In genomic region chr6:42505377-42505702, GRCh38 we compare ENCODE assay signal across 1 cellular context.
TF ChIP-seq lines count a peak whose summit lies in the region.

No MANE protein-coding gene starts in this region.

TF ChIP-seq in GM12878, 131 proteins besides CTCF, POLR2A, EP300 and RAD21 (continued from another document):
- no peak for TF ChIP-seq ATF3 (IDR thresholded peaks at IDR 0.05; ENCODE audit: borderline replicate concordance, extremely low read depth, low read depth, low read length)
- TF ChIP-seq CREM (IDR thresholded peaks at IDR 0.05; ENCODE audit: low read depth) = peak; percentile 33; the same call in 1 of the 2 replicates
- TF ChIP-seq RBBP5 (conservative IDR thresholded peaks at IDR 0.05) = no peak
- no peak for TF ChIP-seq HCFC1 (IDR thresholded peaks at IDR 0.05; ENCODE audit: low read length)
- TF ChIP-seq RUNX3 (IDR thresholded peaks at IDR 0.05; ENCODE audit: low read length) = no peak
- TF ChIP-seq POU2F2 (IDR thresholded peaks at IDR 0.05; ENCODE audit: borderline replicate concordance, low read depth, low read length) = no peak
- no peak for TF ChIP-seq ZZZ3 (IDR thresholded peaks at IDR 0.05; ENCODE audit: control insufficient read depth, insufficient read length, low read depth)
- TF ChIP-seq NRF1 (conservative IDR thresholded peaks at IDR 0.05; ENCODE audit: low read depth, low read length) = no peak
- TF ChIP-seq NFYA (IDR thresholded peaks at IDR 0.05; ENCODE audit: borderline replicate concordance, low read depth, low read length) = no peak
- TF ChIP-seq STAT1 (conservative IDR thresholded peaks at IDR 0.05) = no peak
- 0 out of 2 replicates have a peak, but pooled peaks have one; percentile 17 for TF ChIP-seq GABPA (IDR thresholded peaks at IDR 0.05; ENCODE audit: low read depth)
- TF ChIP-seq SP1 (IDR thresholded peaks at IDR 0.05; ENCODE audit: low read depth, low read length) = no peak
- TF ChIP-seq KLF5 (IDR thresholded peaks at IDR 0.05; ENCODE audit: partially characterized antibody) = no peak
- TF ChIP-seq, protein P1, sequence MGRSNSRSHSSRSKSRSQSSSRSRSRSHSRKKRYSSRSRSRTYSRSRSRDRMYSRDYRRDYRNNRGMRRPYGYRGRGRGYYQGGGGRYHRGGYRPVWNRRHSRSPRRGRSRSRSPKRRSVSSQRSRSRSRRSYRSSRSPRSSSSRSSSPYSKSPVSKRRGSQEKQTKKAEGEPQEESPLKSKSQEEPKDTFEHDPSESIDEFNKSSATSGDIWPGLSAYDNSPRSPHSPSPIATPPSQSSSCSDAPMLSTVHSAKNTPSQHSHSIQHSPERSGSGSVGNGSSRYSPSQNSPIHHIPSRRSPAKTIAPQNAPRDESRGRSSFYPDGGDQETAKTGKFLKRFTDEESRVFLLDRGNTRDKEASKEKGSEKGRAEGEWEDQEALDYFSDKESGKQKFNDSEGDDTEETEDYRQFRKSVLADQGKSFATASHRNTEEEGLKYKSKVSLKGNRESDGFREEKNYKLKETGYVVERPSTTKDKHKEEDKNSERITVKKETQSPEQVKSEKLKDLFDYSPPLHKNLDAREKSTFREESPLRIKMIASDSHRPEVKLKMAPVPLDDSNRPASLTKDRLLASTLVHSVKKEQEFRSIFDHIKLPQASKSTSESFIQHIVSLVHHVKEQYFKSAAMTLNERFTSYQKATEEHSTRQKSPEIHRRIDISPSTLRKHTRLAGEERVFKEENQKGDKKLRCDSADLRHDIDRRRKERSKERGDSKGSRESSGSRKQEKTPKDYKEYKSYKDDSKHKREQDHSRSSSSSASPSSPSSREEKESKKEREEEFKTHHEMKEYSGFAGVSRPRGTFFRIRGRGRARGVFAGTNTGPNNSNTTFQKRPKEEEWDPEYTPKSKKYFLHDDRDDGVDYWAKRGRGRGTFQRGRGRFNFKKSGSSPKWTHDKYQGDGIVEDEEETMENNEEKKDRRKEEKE (IDR thresholded peaks at IDR 0.05) = no peak
- no peak for TF ChIP-seq NKRF (conservative IDR thresholded peaks at IDR 0.05)
- no peak for TF ChIP-seq RELB (IDR thresholded peaks at IDR 0.05; ENCODE audit: low read depth)
- no peak for TF ChIP-seq RFX5 (IDR thresholded peaks at IDR 0.05; ENCODE audit: low read depth, low read length)
- TF ChIP-seq GATAD2B (conservative IDR thresholded peaks at IDR 0.05; ENCODE audit: low read depth) = no peak
- TF ChIP-seq, protein P2, sequence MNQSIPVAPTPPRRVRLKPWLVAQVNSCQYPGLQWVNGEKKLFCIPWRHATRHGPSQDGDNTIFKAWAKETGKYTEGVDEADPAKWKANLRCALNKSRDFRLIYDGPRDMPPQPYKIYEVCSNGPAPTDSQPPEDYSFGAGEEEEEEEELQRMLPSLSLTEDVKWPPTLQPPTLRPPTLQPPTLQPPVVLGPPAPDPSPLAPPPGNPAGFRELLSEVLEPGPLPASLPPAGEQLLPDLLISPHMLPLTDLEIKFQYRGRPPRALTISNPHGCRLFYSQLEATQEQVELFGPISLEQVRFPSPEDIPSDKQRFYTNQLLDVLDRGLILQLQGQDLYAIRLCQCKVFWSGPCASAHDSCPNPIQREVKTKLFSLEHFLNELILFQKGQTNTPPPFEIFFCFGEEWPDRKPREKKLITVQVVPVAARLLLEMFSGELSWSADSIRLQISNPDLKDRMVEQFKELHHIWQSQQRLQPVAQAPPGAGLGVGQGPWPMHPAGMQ (IDR thresholded peaks at IDR 0.05; ENCODE audit: borderline replicate concordance) = no peak
- TF ChIP-seq MTA2 (IDR thresholded peaks at IDR 0.05; ENCODE audit: low read depth) = 0 out of 2 replicates have a peak, but pooled peaks have one; percentile 17
- TF ChIP-seq ASH2L (IDR thresholded peaks at IDR 0.05; ENCODE audit: borderline replicate concordance, low read depth) = no peak
- TF ChIP-seq, protein P3, sequence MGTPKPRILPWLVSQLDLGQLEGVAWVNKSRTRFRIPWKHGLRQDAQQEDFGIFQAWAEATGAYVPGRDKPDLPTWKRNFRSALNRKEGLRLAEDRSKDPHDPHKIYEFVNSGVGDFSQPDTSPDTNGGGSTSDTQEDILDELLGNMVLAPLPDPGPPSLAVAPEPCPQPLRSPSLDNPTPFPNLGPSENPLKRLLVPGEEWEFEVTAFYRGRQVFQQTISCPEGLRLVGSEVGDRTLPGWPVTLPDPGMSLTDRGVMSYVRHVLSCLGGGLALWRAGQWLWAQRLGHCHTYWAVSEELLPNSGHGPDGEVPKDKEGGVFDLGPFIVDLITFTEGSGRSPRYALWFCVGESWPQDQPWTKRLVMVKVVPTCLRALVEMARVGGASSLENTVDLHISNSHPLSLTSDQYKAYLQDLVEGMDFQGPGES (IDR thresholded peaks at IDR 0.05) = no peak
- TF ChIP-seq ATF7 (IDR thresholded peaks at IDR 0.05; ENCODE audit: low read depth) = peak; percentile 79; the same call in 1 of the 2 replicates
- 0 out of 2 replicates have a peak, but pooled peaks have one; percentile 17 for TF ChIP-seq ZNF687 (IDR thresholded peaks at IDR 0.05)
- no peak for TF ChIP-seq MTA3 (IDR thresholded peaks at IDR 0.05; ENCODE audit: borderline replicate concordance, low read length)
- no peak for TF ChIP-seq STAT3 (IDR thresholded peaks at IDR 0.05; ENCODE audit: low read depth, low read length)
- peak; percentile 63; the same call in 1 of the 2 replicates for TF ChIP-seq JUNB (IDR thresholded peaks at IDR 0.05)
- TF ChIP-seq ZNF217 (IDR thresholded peaks at IDR 0.05) = no peak
- no peak for TF ChIP-seq ZNF207 (IDR thresholded peaks at IDR 0.05; ENCODE audit: borderline replicate concordance)
- TF ChIP-seq, protein P4, sequence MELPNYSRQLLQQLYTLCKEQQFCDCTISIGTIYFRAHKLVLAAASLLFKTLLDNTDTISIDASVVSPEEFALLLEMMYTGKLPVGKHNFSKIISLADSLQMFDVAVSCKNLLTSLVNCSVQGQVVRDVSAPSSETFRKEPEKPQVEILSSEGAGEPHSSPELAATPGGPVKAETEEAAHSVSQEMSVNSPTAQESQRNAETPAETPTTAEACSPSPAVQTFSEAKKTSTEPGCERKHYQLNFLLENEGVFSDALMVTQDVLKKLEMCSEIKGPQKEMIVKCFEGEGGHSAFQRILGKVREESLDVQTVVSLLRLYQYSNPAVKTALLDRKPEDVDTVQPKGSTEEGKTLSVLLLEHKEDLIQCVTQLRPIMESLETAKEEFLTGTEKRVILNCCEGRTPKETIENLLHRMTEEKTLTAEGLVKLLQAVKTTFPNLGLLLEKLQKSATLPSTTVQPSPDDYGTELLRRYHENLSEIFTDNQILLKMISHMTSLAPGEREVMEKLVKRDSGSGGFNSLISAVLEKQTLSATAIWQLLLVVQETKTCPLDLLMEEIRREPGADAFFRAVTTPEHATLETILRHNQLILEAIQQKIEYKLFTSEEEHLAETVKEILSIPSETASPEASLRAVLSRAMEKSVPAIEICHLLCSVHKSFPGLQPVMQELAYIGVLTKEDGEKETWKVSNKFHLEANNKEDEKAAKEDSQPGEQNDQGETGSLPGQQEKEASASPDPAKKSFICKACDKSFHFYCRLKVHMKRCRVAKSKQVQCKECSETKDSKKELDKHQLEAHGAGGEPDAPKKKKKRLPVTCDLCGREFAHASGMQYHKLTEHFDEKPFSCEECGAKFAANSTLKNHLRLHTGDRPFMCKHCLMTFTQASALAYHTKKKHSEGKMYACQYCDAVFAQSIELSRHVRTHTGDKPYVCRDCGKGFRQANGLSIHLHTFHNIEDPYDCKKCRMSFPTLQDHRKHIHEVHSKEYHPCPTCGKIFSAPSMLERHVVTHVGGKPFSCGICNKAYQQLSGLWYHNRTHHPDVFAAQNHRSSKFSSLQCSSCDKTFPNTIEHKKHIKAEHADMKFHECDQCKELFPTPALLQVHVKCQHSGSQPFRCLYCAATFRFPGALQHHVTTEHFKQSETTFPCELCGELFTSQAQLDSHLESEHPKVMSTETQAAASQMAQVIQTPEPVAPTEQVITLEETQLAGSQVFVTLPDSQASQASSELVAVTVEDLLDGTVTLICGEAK (IDR thresholded peaks at IDR 0.05; ENCODE audit: borderline replicate concordance) = no peak
- TF ChIP-seq YY1 (IDR thresholded peaks at IDR 0.05; ENCODE audit: low read depth, low read length) = no peak
- TF ChIP-seq ZBTB33 (IDR thresholded peaks at IDR 0.05) = no peak
- TF ChIP-seq ELK1 (IDR thresholded peaks at IDR 0.05; ENCODE audit: low read depth, low read length) = no peak
- no peak for TF ChIP-seq SMARCA5 (IDR thresholded peaks at IDR 0.05)
- no peak for TF ChIP-seq TAF1 (IDR thresholded peaks at IDR 0.05; ENCODE audit: borderline replicate concordance, low read depth, low read length)
- TF ChIP-seq EGR1 (IDR thresholded peaks at IDR 0.05; ENCODE audit: borderline replicate concordance in 1 of 2, low read depth in 2 of 2, low read length in 2 of 2) = no peak
- no peak for TF ChIP-seq CBFB (IDR thresholded peaks at IDR 0.05; ENCODE audit: low read depth)
TF ChIP-seq in GM12878: peak in this region for 9.
